Comparison of ENCODE assay signal across 9 cellular contexts in the genomic region with DNA sequence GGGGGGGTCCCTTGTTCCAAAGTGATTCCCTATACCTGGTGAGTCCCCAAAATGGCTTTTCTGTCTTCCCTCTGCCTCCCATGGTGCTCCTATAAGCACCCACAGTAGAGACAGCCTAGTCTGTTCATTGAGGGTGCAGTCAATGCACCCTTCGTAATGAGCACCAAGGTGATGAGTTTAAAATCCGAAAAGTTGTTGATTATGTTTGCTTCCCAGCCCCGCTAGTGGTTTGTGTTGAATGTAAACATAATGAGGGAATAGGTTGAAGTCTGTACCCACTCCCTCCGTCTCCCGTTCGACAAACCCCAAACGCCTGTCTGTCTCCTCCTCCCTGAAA. TPM values are rescaled to one million over a fixed set of nuclear protein-coding genes. Genes with fewer than 3 reads are reported as not detected.
A peak's percentile ranks its signal among the peaks of the same experiment; 100 is the strongest.
DNase-seq lines count a peak whose midpoint lies in the region; ATAC-seq and TF ChIP-seq lines count a peak whose summit lies in the region.
"Had no signal": no experiment of that assay in that cellular context is flagged by ENCODE, and none has a peak within 500 bp of the region (broad histone marks: within the 10 kb centered on the region; RNA-seq: fewer than 3 reads in every experiment).

No MANE protein-coding gene starts in this region.

- intact Hi-C loops in Panc1 (cut with micrococcal nuclease; ENCODE audit: unreplicated experiment) (loop anchor here (5.0 to 10.0 kb wide), 4 partner anchors 240 to 693 kb away; a partner anchor contains a TSS), esophagus muscularis mucosa (cut with DNase I) (loop anchor here (2.0 to 10.0 kb wide), 3 partner anchors 504 to 673 kb away; a partner anchor contains a TSS)

- 1% methylated on average over 7 of the region's 7 CpGs for WGBS in esophagus muscularis mucosa

- H3K4me3 ChIP-seq in AG10803 (ENCODE audit: low read length) (peak overlapping the region; percentile 99), Panc1 (ENCODE audit: low read depth in 2 of 2, low read length in 2 of 2) (peak overlapping the region; percentile 69 to 85), esophagus muscularis mucosa (peak overlapping the region; percentile 86 to 98 (median 93)), osteoblast (ENCODE audit: insufficient read depth, low read length) (peak overlapping the region; percentile 90)

- BruUV-seq in Panc1 (replicated peaks; lab: Mats Ljungman, UMichigan) = no TSS peak

- peak overlapping the region; percentile 94 for H3K27ac ChIP-seq in Panc1 (ENCODE audit: low read length)
- peak overlapping the region; percentile 99 to 100 (median 100) for H3K27ac ChIP-seq in esophagus muscularis mucosa (replicated peaks in 1 of 4)
- H3K27ac ChIP-seq in osteoblast (ENCODE audit: low read depth, low read length) = peak overlapping the region; percentile 96

- CTCF ChIA-PET in Panc1 (lab: Charles Lee) = no interaction called here

- H4K20me1 ChIP-seq in osteoblast (ENCODE audit: insufficient read depth, low read length) = peaks cover 56% of the 10 kb centered on the region

- H3K36me3 ChIP-seq in Panc1 (ENCODE audit: control insufficient read depth, insufficient read depth, low read length) (peaks cover 4% of the 10 kb centered on the region), esophagus muscularis mucosa (peaks cover 0 to 38% (median 6%) of the 10 kb centered on the region in 4 donors), osteoblast (ENCODE audit: insufficient read depth, low read length) (peaks cover 50% of the 10 kb centered on the region)

- H3K4me2 ChIP-seq in osteoblast (ENCODE audit: insufficient read depth, low read length) = peak overlapping the region; percentile 90

- DNase-seq in AG10803 (ENCODE audit: low read depth) (no peak), Panc1 (ENCODE audit: low read depth, low spot score) (no peak), esophagus muscularis mucosa (ENCODE audit: extremely low spot score) (no peak), osteoblast (ENCODE audit: insufficient read length, low spot score, missing footprints) (peak; percentile 46), glomerular visceral epithelial cell (ENCODE audit: extremely low spot score) (no peak)
- no peak for DNase-seq in stimulated activated CD4-positive, alpha-beta T cell treated with anti-CD3 and anti-CD28 coated beads, Interleukin-2, amount 100 ng/mL, for 24 hours
- no peak for DNase-seq in activated CD4-positive, alpha-beta T cell treated with anti-CD3 and anti-CD28 coated beads for 4 hours
- DNase-seq: DMS79 had no signal

- no peaks in the 10 kb centered on the region for H3K9me3 ChIP-seq in Panc1 (ENCODE audit: control insufficient read depth, insufficient read depth, low read depth, low read length)
- no peaks in the 10 kb centered on the region for H3K9me3 ChIP-seq in esophagus muscularis mucosa
- no peaks in the 10 kb centered on the region for H3K9me3 ChIP-seq in osteoblast (ENCODE audit: low read depth, low read length)

- TF ChIP-seq EP300 in esophagus muscularis mucosa (IDR thresholded peaks at IDR 0.05) = no peak

- no peak for ATAC-seq in Panc1
- ATAC-seq in HG02623 (IDR thresholded peaks at IDR 0.05; ENCODE audit: unreplicated experiment) = no peak

- H3K27me3 ChIP-seq in Panc1 (ENCODE audit: control insufficient read depth, insufficient read depth, low read length) (no peaks in the 10 kb centered on the region), esophagus muscularis mucosa (no peaks in the 10 kb centered on the region), osteoblast (ENCODE audit: insufficient read depth, low read length) (no peaks in the 10 kb centered on the region)

- TF ChIP-seq CTCF in AG10803 (conservative IDR thresholded peaks at IDR 0.05; ENCODE audit: low read length) (no peak), Panc1 (IDR thresholded peaks at IDR 0.05) (no peak), esophagus muscularis mucosa (IDR thresholded peaks at IDR 0.05) (no peak), osteoblast (IDR thresholded peaks at IDR 0.05; ENCODE audit: extremely low read depth, low read depth, low read length) (no peak)

- H3K4me1 ChIP-seq in Panc1 (ENCODE audit: control insufficient read depth, insufficient read depth, low read length) = peaks cover 45% of the 10 kb centered on the region
- H3K4me1 ChIP-seq in esophagus muscularis mucosa = peaks cover 28 to 47% (median 39%) of the 10 kb centered on the region in 4 donors
- peaks cover 39% of the 10 kb centered on the region for H3K4me1 ChIP-seq in osteoblast (ENCODE audit: insufficient read depth, low read length)

- H3K79me2 ChIP-seq in osteoblast (ENCODE audit: insufficient read depth, low read length) = peaks cover 71% of the 10 kb centered on the region

- in situ Hi-C loops in Panc1 (cut with HindIII; ENCODE audit: low pct_unique_long_range_greater_than_20kb, low sequenced_read_pairs) = no loop called here

- TF ChIP-seq POLR2A in esophagus muscularis mucosa (IDR thresholded peaks at IDR 0.05; ENCODE audit: low read depth) = no peak

- H2AFZ ChIP-seq in osteoblast (ENCODE audit: low read length) = no peak overlapping the region

- POLR2A ChIA-PET in Panc1 (lab: Charles Lee) = no interaction called here

RNA-seq across cellular contexts. Expression of a gene that starts 2.3 kb away (rescaled TPM):
- total RNA-seq in Panc1 (2021; ENCODE audit: unreplicated experiment) (29.0 TPM), esophagus muscularis mucosa (100 to 1,000 TPM in 3 of 4 donors, 10 to 100 TPM in 1; 68.9 to 332 (median 176) TPM), osteoblast (64.5 and 86.9 TPM in 2 replicates)
- 34.9 TPM for polyA plus RNA-seq in Panc1 (2012; ENCODE audit: insufficient read length)
